Comparison of ENCODE assay signal across 25 cellular contexts in the genomic region with DNA sequence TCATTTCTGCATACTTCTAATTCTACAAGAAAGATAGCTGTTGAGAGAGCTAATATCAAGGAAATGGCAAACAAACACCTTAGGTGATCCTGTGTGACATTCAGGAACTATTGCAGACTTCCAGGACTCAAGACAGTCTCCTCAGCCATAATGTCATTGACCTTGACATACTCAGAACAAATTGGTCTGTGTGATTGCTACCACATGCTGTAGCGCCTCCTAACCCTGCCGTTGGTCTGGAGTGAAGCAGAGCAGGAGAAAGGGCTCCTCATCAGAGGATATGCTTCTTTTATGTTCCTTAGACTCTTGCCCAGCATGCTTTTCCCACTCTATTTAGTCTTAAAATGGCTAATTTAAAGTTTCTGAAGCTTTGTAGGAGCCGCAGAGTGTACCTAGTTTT.
DNase-seq lines count a peak whose midpoint lies in the region; ATAC-seq and TF ChIP-seq lines count a peak whose summit lies in the region.
"Had no signal": no experiment of that assay in that cellular context is flagged by ENCODE, and none has a peak within 500 bp of the region (broad histone marks: within the 10 kb centered on the region; RNA-seq: fewer than 3 reads in every experiment).

No MANE protein-coding gene starts in this region.

- H4K20me1 ChIP-seq in Loucy (ENCODE audit: insufficient read depth, low read length, poor library complexity, severe bottlenecking) (no peaks in the 10 kb centered on the region), SK-N-SH (ENCODE audit: insufficient read depth) (no peaks in the 10 kb centered on the region)

- no peak overlapping the region for H3K4me2 ChIP-seq in Loucy (ENCODE audit: low read depth, low read length, poor library complexity, severe bottlenecking)
- no peak overlapping the region; the same call in 1 of the 2 replicates for H3K4me2 ChIP-seq in SK-N-SH

- H3K27me3 ChIP-seq in Loucy (ENCODE audit: insufficient read depth, low read length, poor library complexity, severe bottlenecking): no peaks in the 10 kb centered on the region
- no peaks in the 10 kb centered on the region for H3K27me3 ChIP-seq in SK-N-SH (ENCODE audit: insufficient read depth)
- no peaks in the 10 kb centered on the region for H3K27me3 ChIP-seq in lower lobe of right lung (ENCODE audit: low read depth)
- H3K27me3 ChIP-seq in upper lobe of right lung: no peaks in the 10 kb centered on the region
- H3K27me3 ChIP-seq: body of pancreas had no signal

- POLR2A ChIA-PET in SK-N-SH (lab: Yijun Ruan, JAX): no interaction called here

- H3K27ac ChIP-seq in SK-N-SH (ENCODE audit: low read depth in 2 of 2, low read length in 1 of 2) (peak overlapping the region; percentile 13 to 28; a peak in 2 of 4 replicates), lower lobe of right lung (peak overlapping the region; percentile 32), upper lobe of right lung (peak overlapping the region; percentile 68)
- H3K27ac ChIP-seq: body of pancreas, VCaP had no signal

- TF ChIP-seq EP300 in SK-N-SH (IDR thresholded peaks at IDR 0.05; ENCODE audit: borderline replicate concordance in 1 of 2, low read depth in 1 of 2, low read length in 1 of 2): no peak

- H3K4me3 ChIP-seq in Loucy (ENCODE audit: low read length, poor library complexity, severe bottlenecking) (no peak overlapping the region), SK-N-SH (ENCODE audit: low read depth in 2 of 2, low read length in 1 of 2) (no peak overlapping the region), lower lobe of right lung (no peak overlapping the region), upper lobe of right lung (no peak overlapping the region)
- H3K4me3 ChIP-seq: body of pancreas, lung had no signal

- no peak overlapping the region for H3K9ac ChIP-seq in Loucy (ENCODE audit: low read depth, low read length, poor library complexity, severe bottlenecking)
- H3K9ac ChIP-seq in SK-N-SH: no peak overlapping the region

- CTCF ChIA-PET in SK-N-SH (lab: Yijun Ruan, JAX): interaction anchor here (0.9 kb wide), 1 partner anchor 11 kb away, joined by 3 read pairs; no protein-coding TSS in a partner anchor

- H3K4me1 ChIP-seq in Loucy (ENCODE audit: insufficient read depth, low read length, poor library complexity, severe bottlenecking) (peaks cover 29% of the 10 kb centered on the region), SK-N-SH (ENCODE audit: control insufficient read depth in 1 of 2, insufficient read depth in 2 of 2, low read depth in 1 of 2, low read length in 1 of 2) (peaks cover 9 to 33% of the 10 kb centered on the region in 2 experiments; a peak in 2 of 4 replicates), lower lobe of right lung (peaks cover 45% of the 10 kb centered on the region), upper lobe of right lung (peaks cover 36% of the 10 kb centered on the region)

- intact Hi-C loops in lower lobe of right lung (cut with DNase I): no loop called here
- intact Hi-C loops in upper lobe of right lung (cut with DNase I): loop anchor here (5.0 kb wide), 1 partner anchor 47 kb away; no protein-coding TSS in a partner anchor

- H3F3A ChIP-seq in Loucy (ENCODE audit: low read depth): no peaks in the 10 kb centered on the region
- H3F3A ChIP-seq in SK-N-SH (replicated peaks; ENCODE audit: insufficient read depth): peaks cover 18% of the 10 kb centered on the region

- no peak for ATAC-seq in lower lobe of right lung
- no peak for ATAC-seq in upper lobe of right lung
- ATAC-seq in HG02852 (IDR thresholded peaks at IDR 0.05; ENCODE audit: unreplicated experiment): no peak
- ATAC-seq: activated CD8-positive, alpha-beta T cell treated with anti-CD3 and anti-CD28 coated beads, Interleukin-2, amount 10 ng/mL, durations not matched to agents 7 days and 5 days; activated T-helper 17 cell treated with anti-CD3 and anti-CD28 coated beads, Interleukin-2, amount 50 U/mL, for 72 hours; body of pancreas; natural killer cell treated with Interleukin-12 subunit alpha and Interleukin-12 subunit beta and Interleukin-15 and Interleukin-18, amount 100 ng/mL, for 72 hours had no signal

- H3K79me2 ChIP-seq in Loucy (ENCODE audit: insufficient read depth, low read length): no peaks in the 10 kb centered on the region
- no peaks in the 10 kb centered on the region for H3K79me2 ChIP-seq in SK-N-SH (ENCODE audit: insufficient read depth)

- 96% methylated on average over 3 of the region's 3 CpGs for WGBS in SK-N-SH (ENCODE audit: low lambda C conversion rate)

- H2AFZ ChIP-seq in Loucy (ENCODE audit: low read length) (0 out of 2 replicates have a peak overlapping the region, but pooled peaks have one; percentile 15), SK-N-SH (ENCODE audit: low read depth) (no peak overlapping the region)

- DNase-seq in SK-N-SH: no peak
- no peak for DNase-seq in lower lobe of right lung
- no peak for DNase-seq in upper lobe of right lung
- no peak for DNase-seq in stimulated activated CD8-positive, alpha-beta memory T cell treated with anti-CD3 and anti-CD28 coated beads, Interleukin-4, amount 100 ng/mL, for 48 hours
- DNase-seq in COR-L47 (lab: John Stamatoyannopoulos, UW): no peak
- DNase-seq: activated CD4-positive, alpha-beta T cell treated with anti-CD3 and anti-CD28 coated beads for 4 hours; activated CD8-positive, alpha-beta T cell treated with anti-CD3 and anti-CD28 coated beads, Interleukin-2, amount 10 ng/mL, durations not matched to agents 7 days and 5 days; activated naive CD4-positive, alpha-beta T cell treated with anti-CD3 and anti-CD28 coated beads, Interleukin-2, amount 50 U/mL, for 16 hours; body of pancreas; C1 segment of cervical spinal cord; dermis blood vessel endothelial cell; DMS79; NCI-H1092; NCI-H1694; SHP77; small intestine; stimulated activated naive CD4-positive, alpha-beta T cell treated with Interleukin-2 at 50 U/mL for 16 hours; SW 1271; T-helper 9 cell had no signal

- H3K36me3 ChIP-seq in Loucy (ENCODE audit: insufficient read depth, low read length): no peaks in the 10 kb centered on the region
- H3K36me3 ChIP-seq in SK-N-SH (replicated peaks in 1 of 2; ENCODE audit: control insufficient read depth in 1 of 2, insufficient read depth in 2 of 2, low read length in 1 of 2): no peaks in the 10 kb centered on the region
- no peaks in the 10 kb centered on the region for H3K36me3 ChIP-seq in lower lobe of right lung
- H3K36me3 ChIP-seq in upper lobe of right lung: no peaks in the 10 kb centered on the region

- no peaks in the 10 kb centered on the region for H3K9me2 ChIP-seq in Loucy (replicated peaks; ENCODE audit: low read depth, low read length)
- H3K9me2 ChIP-seq in SK-N-SH: no peaks in the 10 kb centered on the region

- TF ChIP-seq CTCF in Loucy (conservative IDR thresholded peaks at IDR 0.05; ENCODE audit: low read length): no peak
- no peak for TF ChIP-seq CTCF in SK-N-SH (IDR thresholded peaks at IDR 0.05)
- TF ChIP-seq CTCF in lower lobe of right lung (IDR thresholded peaks at IDR 0.05): no peak
- TF ChIP-seq CTCF in upper lobe of right lung (IDR thresholded peaks at IDR 0.05): no peak

- TF ChIP-seq RAD21 in SK-N-SH (IDR thresholded peaks at IDR 0.05; ENCODE audit: low read length): no peak

- H3K9me3 ChIP-seq in Loucy (ENCODE audit: insufficient read depth, low read depth, low read length) (no peaks in the 10 kb centered on the region), SK-N-SH (no peaks in the 10 kb centered on the region), lower lobe of right lung (no peaks in the 10 kb centered on the region), upper lobe of right lung (no peaks in the 10 kb centered on the region)
- H3K9me3 ChIP-seq: body of pancreas had no signal

TF ChIP-seq in SK-N-SH, 30 proteins besides CTCF, POLR2A, EP300 and RAD21 (continues in another document):
- TF ChIP-seq TEAD4 (IDR thresholded peaks at IDR 0.05; ENCODE audit: borderline replicate concordance, insufficient read depth) (no peak), EZH2phosphoT487 (IDR thresholded peaks at IDR 0.05; ENCODE audit: borderline replicate concordance, low read depth) (no peak), NFIC (IDR thresholded peaks at IDR 0.05; ENCODE audit: borderline replicate concordance) (no peak), GATA2 (CRISPR knock-in tag; IDR thresholded peaks at IDR 0.05) (no peak), GABPA (IDR thresholded peaks at IDR 0.05; ENCODE audit: low read depth) (no peak), SIN3A (IDR thresholded peaks at IDR 0.05; ENCODE audit: borderline replicate concordance, low read depth, low read length) (no peak), FOXM1 (IDR thresholded peaks at IDR 0.05; ENCODE audit: low read depth) (no peak), TCF12 (IDR thresholded peaks at IDR 0.05) (no peak), RXRA (IDR thresholded peaks at IDR 0.05; ENCODE audit: borderline replicate concordance, low read depth) (no peak), RCOR1 (IDR thresholded peaks at IDR 0.05; ENCODE audit: low read length) (no peak), FOXJ3 (CRISPR knock-in tag; IDR thresholded peaks at IDR 0.05) (no peak)
- TF ChIP-seq, protein P1, sequence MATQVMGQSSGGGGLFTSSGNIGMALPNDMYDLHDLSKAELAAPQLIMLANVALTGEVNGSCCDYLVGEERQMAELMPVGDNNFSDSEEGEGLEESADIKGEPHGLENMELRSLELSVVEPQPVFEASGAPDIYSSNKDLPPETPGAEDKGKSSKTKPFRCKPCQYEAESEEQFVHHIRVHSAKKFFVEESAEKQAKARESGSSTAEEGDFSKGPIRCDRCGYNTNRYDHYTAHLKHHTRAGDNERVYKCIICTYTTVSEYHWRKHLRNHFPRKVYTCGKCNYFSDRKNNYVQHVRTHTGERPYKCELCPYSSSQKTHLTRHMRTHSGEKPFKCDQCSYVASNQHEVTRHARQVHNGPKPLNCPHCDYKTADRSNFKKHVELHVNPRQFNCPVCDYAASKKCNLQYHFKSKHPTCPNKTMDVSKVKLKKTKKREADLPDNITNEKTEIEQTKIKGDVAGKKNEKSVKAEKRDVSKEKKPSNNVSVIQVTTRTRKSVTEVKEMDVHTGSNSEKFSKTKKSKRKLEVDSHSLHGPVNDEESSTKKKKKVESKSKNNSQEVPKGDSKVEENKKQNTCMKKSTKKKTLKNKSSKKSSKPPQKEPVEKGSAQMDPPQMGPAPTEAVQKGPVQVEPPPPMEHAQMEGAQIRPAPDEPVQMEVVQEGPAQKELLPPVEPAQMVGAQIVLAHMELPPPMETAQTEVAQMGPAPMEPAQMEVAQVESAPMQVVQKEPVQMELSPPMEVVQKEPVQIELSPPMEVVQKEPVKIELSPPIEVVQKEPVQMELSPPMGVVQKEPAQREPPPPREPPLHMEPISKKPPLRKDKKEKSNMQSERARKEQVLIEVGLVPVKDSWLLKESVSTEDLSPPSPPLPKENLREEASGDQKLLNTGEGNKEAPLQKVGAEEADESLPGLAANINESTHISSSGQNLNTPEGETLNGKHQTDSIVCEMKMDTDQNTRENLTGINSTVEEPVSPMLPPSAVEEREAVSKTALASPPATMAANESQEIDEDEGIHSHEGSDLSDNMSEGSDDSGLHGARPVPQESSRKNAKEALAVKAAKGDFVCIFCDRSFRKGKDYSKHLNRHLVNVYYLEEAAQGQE (IDR thresholded peaks at IDR 0.05; ENCODE audit: low read depth, low read length): no peak
- TF ChIP-seq, protein P2, sequence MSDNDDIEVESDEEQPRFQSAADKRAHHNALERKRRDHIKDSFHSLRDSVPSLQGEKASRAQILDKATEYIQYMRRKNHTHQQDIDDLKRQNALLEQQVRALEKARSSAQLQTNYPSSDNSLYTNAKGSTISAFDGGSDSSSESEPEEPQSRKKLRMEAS (IDR thresholded peaks at IDR 0.05; ENCODE audit: low read depth): no peak
